In genomic region chr1:19504796-19505693, GRCh38 we compare ENCODE assay signal across 9 cellular contexts. TPM values are rescaled to one million over a fixed set of nuclear protein-coding genes. Genes with fewer than 3 reads are reported as not detected.
A peak's percentile ranks its signal among the peaks of the same experiment; 100 is the strongest.
DNase-seq lines count a peak whose midpoint lies in the region; ATAC-seq and TF ChIP-seq lines count a peak whose summit lies in the region.
"Had no signal": no experiment of that assay in that cellular context is flagged by ENCODE, and none has a peak within 500 bp of the region (broad histone marks: within the 10 kb centered on the region; RNA-seq: fewer than 3 reads in every experiment).

No MANE protein-coding gene starts in this region.

- no peaks in the 10 kb centered on the region for H4K20me1 ChIP-seq in mammary epithelial cell (ENCODE audit: insufficient read depth, low read length)

- ATAC-seq in memory B cell (ENCODE audit: low read depth) (peak; percentile 12), upper lobe of left lung (ENCODE audit: low FRiP score in 2 of 2) (peak; percentile 86 to 88), GM21737 (IDR thresholded peaks at IDR 0.05; ENCODE audit: unreplicated experiment) (no peak)

- H3K4me3 ChIP-seq in mammary epithelial cell (replicated peaks in 1 of 3; ENCODE audit: insufficient read depth in 1 of 3, low read depth in 2 of 3, low read length in 3 of 3) (no peak overlapping the region), upper lobe of left lung (no peak overlapping the region)

- TF ChIP-seq CTCF in mammary epithelial cell (conservative IDR thresholded peaks at IDR 0.05 in 1 of 2, IDR thresholded peaks at IDR 0.05 in 1 of 2; ENCODE audit: extremely low read depth in 1 of 2, insufficient read depth in 1 of 2, low read depth in 1 of 2, low read length in 2 of 2) (no peak), upper lobe of left lung (IDR thresholded peaks at IDR 0.05) (no peak), GM13977 (IDR thresholded peaks at IDR 0.05; ENCODE audit: extremely low read depth, insufficient read depth, missing control alignments) (no peak), osteocyte (IDR thresholded peaks at IDR 0.05) (no peak)

- H3K36me3 ChIP-seq in mammary epithelial cell (ENCODE audit: insufficient read depth, low read length) (no peaks in the 10 kb centered on the region), upper lobe of left lung (no peaks in the 10 kb centered on the region)

- intact Hi-C loops in activated CD4-positive, alpha-beta T cell treated with anti-CD3 and anti-CD28 coated beads, Interleukin-2, amount 10 ng/mL, durations not matched to agents 24 days and 14 days (cut with micrococcal nuclease): no loop called here
- intact Hi-C loops in mammary epithelial cell (cut with micrococcal nuclease): no loop called here

- H3K79me2 ChIP-seq in mammary epithelial cell (ENCODE audit: insufficient read depth, low read length): no peaks in the 10 kb centered on the region

- no peak overlapping the region for H3K9ac ChIP-seq in mammary epithelial cell (ENCODE audit: insufficient read depth, low read length)

- CTCF ChIA-PET in mammary epithelial cell (lab: Charles Lee; ENCODE audit: low non-redundant PET): no interaction called here

- H3K4me2 ChIP-seq in mammary epithelial cell (ENCODE audit: insufficient read depth, low read depth, low read length): no peak overlapping the region

- peaks cover 10% of the 10 kb centered on the region for H3K4me1 Mint-ChIP-seq in activated CD4-positive, alpha-beta T cell treated with anti-CD3 and anti-CD28 coated beads, Interleukin-2, amount 10 ng/mL, durations not matched to agents 24 days and 14 days
- H3K4me1 Mint-ChIP-seq in memory B cell: peaks cover 27% of the 10 kb centered on the region
- H3K4me1 Mint-ChIP-seq in osteocyte (ENCODE audit: unreplicated experiment): peaks cover 4% of the 10 kb centered on the region

- no peak for TF ChIP-seq POLR2A in upper lobe of left lung (IDR thresholded peaks at IDR 0.05)

- dilution Hi-C loops in mammary epithelial cell (cut with HindIII; ENCODE audit: low sequenced_read_pairs): no loop called here

- H3K27me3 ChIP-seq in mammary epithelial cell (ENCODE audit: insufficient read depth, low read length): no peaks in the 10 kb centered on the region
- H3K27me3 ChIP-seq in upper lobe of left lung: no peaks in the 10 kb centered on the region

- no peak overlapping the region for H3K4me3 Mint-ChIP-seq in activated CD4-positive, alpha-beta T cell treated with anti-CD3 and anti-CD28 coated beads, Interleukin-2, amount 10 ng/mL, durations not matched to agents 24 days and 14 days
- H3K4me3 Mint-ChIP-seq in memory B cell (peak overlapping the region; percentile 8), osteocyte (ENCODE audit: unreplicated experiment) (no peak overlapping the region)
- H3K4me3 Mint-ChIP-seq: central memory CD8-positive, alpha-beta T cell had no signal

- BruUV-seq in mammary epithelial cell (replicated peaks; lab: Mats Ljungman, UMichigan): no TSS peak

- 33% methylated on average over 4 of the region's 6 CpGs for WGBS in mammary epithelial cell (ENCODE audit: low coverage, missing lambda C conversion rate)
- WGBS in upper lobe of left lung, 2 donors: 17 to 40% methylated on average over 4 to 6 of the region's 6 CpGs

- peak overlapping the region; percentile 26 for H3K27ac Mint-ChIP-seq in activated CD4-positive, alpha-beta T cell treated with anti-CD3 and anti-CD28 coated beads, Interleukin-2, amount 10 ng/mL, durations not matched to agents 24 days and 14 days
- peak overlapping the region; percentile 2 for H3K27ac Mint-ChIP-seq in memory B cell
- no peak overlapping the region for H3K27ac Mint-ChIP-seq in osteocyte (ENCODE audit: unreplicated experiment)

- no peak for DNase-seq in activated CD4-positive, alpha-beta T cell treated with anti-CD3 and anti-CD28 coated beads, Interleukin-2, amount 10 ng/mL, durations not matched to agents 24 days and 14 days
- no peak for DNase-seq in activated CD4-positive, alpha-beta T cell treated with anti-CD3 and anti-CD28 coated beads for 1 hour
- DNase-seq in mammary epithelial cell (peak; percentile 20), memory B cell (ENCODE audit: low spot score in 2 of 2) (no peak), upper lobe of left lung (no peak), GM13977 (ENCODE audit: low spot score) (no peak), osteocyte (ENCODE audit: extremely low spot score, unreplicated experiment) (no peak)

- H3K4me1 ChIP-seq in mammary epithelial cell (ENCODE audit: insufficient read depth, low read length) (peaks cover 9% of the 10 kb centered on the region), upper lobe of left lung (peaks cover 21 to 29% (median 26%) of the 10 kb centered on the region in 4 donors)

- no peaks in the 10 kb centered on the region for H3K9me3 ChIP-seq in mammary epithelial cell (replicated peaks; ENCODE audit: insufficient read depth, low read length)
- H3K9me3 ChIP-seq in upper lobe of left lung: no peaks in the 10 kb centered on the region

- in situ Hi-C loops in mammary epithelial cell (cut with MboI; ENCODE audit: low sequenced_read_pairs in 2 of 2): no loop called here
- in situ Hi-C loops in GM13977 (cut with MboI; ENCODE audit: low pct_unique_long_range_greater_than_20kb, low sequenced_read_pairs, unreplicated experiment): no loop called here

- H3K27ac ChIP-seq in mammary epithelial cell (ENCODE audit: insufficient read depth, low read depth, low read length): no peak overlapping the region
- H3K27ac ChIP-seq in upper lobe of left lung: peak overlapping the region; percentile 69 to 78 (median 74)

- peak in 2 of 4 donors; percentile 14 to 34 for TF ChIP-seq EP300 in upper lobe of left lung (IDR thresholded peaks at IDR 0.05)

- peaks cover 3% of the 10 kb centered on the region for H3K9me3 Mint-ChIP-seq in activated CD4-positive, alpha-beta T cell treated with anti-CD3 and anti-CD28 coated beads, Interleukin-2, amount 10 ng/mL, durations not matched to agents 24 days and 14 days
- no peaks in the 10 kb centered on the region for H3K9me3 Mint-ChIP-seq in memory B cell
- no peaks in the 10 kb centered on the region for H3K9me3 Mint-ChIP-seq in osteocyte (ENCODE audit: unreplicated experiment)
- H3K9me3 Mint-ChIP-seq: central memory CD8-positive, alpha-beta T cell had no signal

- H3K36me3 Mint-ChIP-seq in activated CD4-positive, alpha-beta T cell treated with anti-CD3 and anti-CD28 coated beads, Interleukin-2, amount 10 ng/mL, durations not matched to agents 24 days and 14 days (ENCODE audit: low read depth): no peaks in the 10 kb centered on the region
- H3K36me3 Mint-ChIP-seq in memory B cell (peaks cover 2% of the 10 kb centered on the region), osteocyte (ENCODE audit: unreplicated experiment) (no peaks in the 10 kb centered on the region)

- H2AFZ ChIP-seq in mammary epithelial cell (ENCODE audit: low read depth, low read length): no peak overlapping the region

- no peaks in the 10 kb centered on the region for H3K27me3 Mint-ChIP-seq in activated CD4-positive, alpha-beta T cell treated with anti-CD3 and anti-CD28 coated beads, Interleukin-2, amount 10 ng/mL, durations not matched to agents 24 days and 14 days
- H3K27me3 Mint-ChIP-seq in memory B cell (no peaks in the 10 kb centered on the region), osteocyte (ENCODE audit: unreplicated experiment) (peaks cover 2% of the 10 kb centered on the region)
- H3K27me3 Mint-ChIP-seq: central memory CD8-positive, alpha-beta T cell had no signal

RNA-seq across cellular contexts. Expression of gene CAPZB, which starts 19.7 kb away (rescaled TPM):
- total RNA-seq in activated CD4-positive, alpha-beta T cell treated with anti-CD3 and anti-CD28 coated beads, Interleukin-2, amount 10 ng/mL, durations not matched to agents 24 days and 14 days: 291 and 297 TPM in 2 replicates
- total RNA-seq in mammary epithelial cell (100 to 1,000 TPM; 134 to 309 TPM), upper lobe of left lung (100 to 1,000 TPM in 5 of 6 donors, 10 to 100 TPM in 1; 96.4 to 303 (median 144) TPM), osteocyte (403 and 412 TPM in 2 replicates)
- polyA plus RNA-seq in mammary epithelial cell: 337 TPM
- polyA minus RNA-seq in mammary epithelial cell: 222 TPM
